In the genomic region with DNA sequence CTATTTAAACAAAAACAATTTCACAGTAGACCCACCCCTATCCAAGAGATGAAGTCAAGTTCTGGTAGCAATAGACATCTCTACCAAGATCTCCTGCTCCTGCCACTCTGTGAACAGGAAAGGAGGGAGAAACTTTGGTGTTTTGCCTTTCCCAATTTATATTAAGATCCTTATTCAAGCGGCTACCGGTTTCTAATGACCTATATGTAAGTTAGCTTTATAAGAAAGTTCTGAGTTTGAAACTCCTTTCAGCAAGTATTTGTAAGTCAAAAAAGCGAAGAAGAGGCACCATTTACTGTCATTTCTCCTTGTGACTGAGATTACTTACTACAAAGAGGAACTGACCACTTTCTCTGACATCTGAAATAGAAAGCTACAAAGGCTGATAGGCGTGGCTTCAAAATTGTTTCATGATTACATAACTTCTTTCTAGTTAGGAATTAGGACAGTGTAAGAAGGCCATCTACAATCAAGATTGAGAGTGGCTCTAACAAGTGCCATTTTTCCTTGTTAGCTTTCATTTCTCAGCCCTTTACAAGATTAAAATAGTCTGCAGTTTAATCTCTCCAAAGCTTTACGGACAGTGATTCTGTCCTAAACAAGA, we compare ENCODE assay signal across 8 cellular contexts. TPM values are rescaled to one million over a fixed set of nuclear protein-coding genes. Genes with fewer than 3 reads are reported as not detected.
A peak's percentile ranks its signal among the peaks of the same experiment; 100 is the strongest.
DNase-seq lines count a peak whose midpoint lies in the region; ATAC-seq and TF ChIP-seq lines count a peak whose summit lies in the region.

A gene (plus strand): TSS at position 448 of the 604 bp plus-strand sequence. CDS start 10,803 bp downstream, outside the sequence.

- no peaks in the 10 kb centered on the region for H3K27me3 Mint-ChIP-seq in progenitor cell of endocrine pancreas

- TF ChIP-seq CTCF in GM13976 (IDR thresholded peaks at IDR 0.05; ENCODE audit: borderline replicate concordance, control extremely low read depth, extremely low read depth, insufficient read depth, missing control alignments), result no peak
- no peak for TF ChIP-seq CTCF in progenitor cell of endocrine pancreas (IDR thresholded peaks at IDR 0.05; ENCODE audit: unreplicated experiment)

- H3K27ac ChIP-seq in layer of hippocampus (ENCODE audit: low read depth, low read length), result peak within 1 kb of the TSS; percentile 62

- no peaks in the 10 kb centered on the region for H3K4me1 Mint-ChIP-seq in progenitor cell of endocrine pancreas (ENCODE audit: low read depth)

- peaks cover 25% of the 10 kb centered on the region for H3K9me3 Mint-ChIP-seq in progenitor cell of endocrine pancreas (ENCODE audit: low read depth)

- no peak within 1 kb of the TSS for H3K4me3 Mint-ChIP-seq in progenitor cell of endocrine pancreas (ENCODE audit: low read depth)

- peak; percentile 55 for DNase-seq in GM13976 (ENCODE audit: low spot score)
- no peak for DNase-seq in progenitor cell of endocrine pancreas (ENCODE audit: low spot score, unreplicated experiment)
- no peak for DNase-seq in OCI-M2 (lab: John Stamatoyannopoulos, UW; ENCODE audit: unreplicated experiment)
- DNase-seq in MG63, result no peak
- no peak for DNase-seq in SW480 (ENCODE audit: low spot score)

- no peak within 1 kb of the TSS for H3K4me3 ChIP-seq in MG63

- no peaks in the 10 kb centered on the region for H3K9me3 ChIP-seq in MG63

- no peaks in the 10 kb centered on the region for H3K36me3 ChIP-seq in MG63

- in situ Hi-C loops in GM13976 (cut with MboI; ENCODE audit: low sequenced_read_pairs, unreplicated experiment), result no loop called here

- H3K27ac Mint-ChIP-seq in progenitor cell of endocrine pancreas, result no peak within 1 kb of the TSS

- ATAC-seq in GM21423 (IDR thresholded peaks at IDR 0.05; ENCODE audit: unreplicated experiment) (peak; percentile 92), HG03565 (IDR thresholded peaks at IDR 0.05; ENCODE audit: unreplicated experiment) (peak; percentile 92)

- H3K36me3 Mint-ChIP-seq in progenitor cell of endocrine pancreas (ENCODE audit: insufficient read depth), result no peaks in the 10 kb centered on the region

- H3K27me3 ChIP-seq in layer of hippocampus (ENCODE audit: control insufficient read depth, insufficient read depth, low read length) (no peaks in the 10 kb centered on the region), MG63 (no peaks in the 10 kb centered on the region)

RNA-seq across cellular contexts. Expression of the gene that starts here (rescaled TPM):
- total RNA-seq in progenitor cell of endocrine pancreas, result not detected in 2 replicates
- not detected in 2 replicates for total RNA-seq in MG63 (2014; rRNA removed; shearing (Covaris generic); ENCODE audit: low replicate concordance)
